In genomic region chr15:68797157-68797556, GRCh38 we compare ENCODE assay signal across 8 cellular contexts.
DNase-seq lines count a peak whose midpoint lies in the region; ATAC-seq lines count a peak whose summit lies in the region.

No MANE protein-coding gene starts in this region.

- H3K27me3 Mint-ChIP-seq in activated T-cell treated with anti-CD3 and anti-CD28 coated beads, Interleukin-2, amount 50 U/mL, for 24 hours, result no peaks in the 10 kb centered on the region
- H3K27me3 Mint-ChIP-seq in dendritic cell treated with granulocyte-macrophage colony-stimulating factor and Interleukin-4, amounts not matched to agents 40 ng/mL and 50 ng/mL, for 4 days, result no peaks in the 10 kb centered on the region

- no peak for DNase-seq in activated T-cell treated with anti-CD3 and anti-CD28 coated beads, Interleukin-2, amount 50 U/mL, for 24 hours
- DNase-seq in activated T-cell treated with anti-CD3 and anti-CD28 coated beads for 4 hours (no peak), NCI-H82 treated with DMSO at 0.1 percent for 48 hours (lab: John Stamatoyannopoulos, UW; ENCODE audit: unreplicated experiment) (peak; percentile 49), amygdala (lab: John Stamatoyannopoulos, UW) (no peak), NCI-H226 (no peak)
- DNase-seq in stimulated activated naive CD8-positive, alpha-beta T cell treated with anti-CD3 and anti-CD28 coated beads, Interleukin-15, Interleukin-2, amounts not matched to agents 100 U/mL and 50 U/mL, for 24 hours, result peak; percentile 28

- no peaks in the 10 kb centered on the region for H3K9me3 Mint-ChIP-seq in activated T-cell treated with anti-CD3 and anti-CD28 coated beads, Interleukin-2, amount 50 U/mL, for 24 hours
- no peaks in the 10 kb centered on the region for H3K9me3 Mint-ChIP-seq in dendritic cell treated with granulocyte-macrophage colony-stimulating factor and Interleukin-4, amounts not matched to agents 40 ng/mL and 50 ng/mL, for 4 days

- peaks cover 80% of the 10 kb centered on the region for H3K36me3 Mint-ChIP-seq in activated T-cell treated with anti-CD3 and anti-CD28 coated beads, Interleukin-2, amount 50 U/mL, for 24 hours (ENCODE audit: low read depth)
- H3K36me3 Mint-ChIP-seq in dendritic cell treated with granulocyte-macrophage colony-stimulating factor and Interleukin-4, amounts not matched to agents 40 ng/mL and 50 ng/mL, for 4 days (ENCODE audit: low read depth), result peaks cover 36% of the 10 kb centered on the region

- intact Hi-C loops in dendritic cell treated with granulocyte-macrophage colony-stimulating factor and Interleukin-4, amounts not matched to agents 40 ng/mL and 50 ng/mL, for 4 days (cut with micrococcal nuclease), result no loop called here

- peaks cover 97% of the 10 kb centered on the region for H3K4me1 Mint-ChIP-seq in activated T-cell treated with anti-CD3 and anti-CD28 coated beads, Interleukin-2, amount 50 U/mL, for 24 hours (ENCODE audit: low read depth)
- peaks cover 100% of the 10 kb centered on the region for H3K4me1 Mint-ChIP-seq in dendritic cell treated with granulocyte-macrophage colony-stimulating factor and Interleukin-4, amounts not matched to agents 40 ng/mL and 50 ng/mL, for 4 days (ENCODE audit: low read depth)

- peak overlapping the region; percentile 23 for H3K4me3 Mint-ChIP-seq in activated T-cell treated with anti-CD3 and anti-CD28 coated beads, Interleukin-2, amount 50 U/mL, for 24 hours
- H3K4me3 Mint-ChIP-seq in dendritic cell treated with granulocyte-macrophage colony-stimulating factor and Interleukin-4, amounts not matched to agents 40 ng/mL and 50 ng/mL, for 4 days, result no peak overlapping the region

- peak; percentile 70 for ATAC-seq in stimulated activated naive CD8-positive, alpha-beta T cell treated with anti-CD3 and anti-CD28 coated beads, Interleukin-15, Interleukin-2, amounts not matched to agents 100 U/mL and 50 U/mL, for 24 hours
- no peak for ATAC-seq in GM21360 (IDR thresholded peaks at IDR 0.05; ENCODE audit: unreplicated experiment)

- H3K27ac Mint-ChIP-seq in activated T-cell treated with anti-CD3 and anti-CD28 coated beads, Interleukin-2, amount 50 U/mL, for 24 hours, result peak overlapping the region; percentile 85
- H3K27ac Mint-ChIP-seq in dendritic cell treated with granulocyte-macrophage colony-stimulating factor and Interleukin-4, amounts not matched to agents 40 ng/mL and 50 ng/mL, for 4 days, result peak overlapping the region; percentile 94

Comparison
In these comparisons a context has a peak if more than half of its experiments do, and no peak if none do; other contexts are left out.
1. DNase-seq: peak in NCI-H82 treated with DMSO at 0.1 percent for 48 hours (single experiment) and stimulated activated naive CD8-positive, alpha-beta T cell treated with anti-CD3 and anti-CD28 coated beads, Interleukin-15, Interleukin-2, amounts not matched to agents 100 U/mL and 50 U/mL, for 24 hours (single experiment); none in activated T-cell treated with anti-CD3 and anti-CD28 coated beads, Interleukin-2, amount 50 U/mL, for 24 hours (single experiment), activated T-cell treated with anti-CD3 and anti-CD28 coated beads for 4 hours (single experiment), amygdala (0 of 56) and NCI-H226 (single experiment).